13 cellular contexts compared by ENCODE assay signal in the genomic region with DNA sequence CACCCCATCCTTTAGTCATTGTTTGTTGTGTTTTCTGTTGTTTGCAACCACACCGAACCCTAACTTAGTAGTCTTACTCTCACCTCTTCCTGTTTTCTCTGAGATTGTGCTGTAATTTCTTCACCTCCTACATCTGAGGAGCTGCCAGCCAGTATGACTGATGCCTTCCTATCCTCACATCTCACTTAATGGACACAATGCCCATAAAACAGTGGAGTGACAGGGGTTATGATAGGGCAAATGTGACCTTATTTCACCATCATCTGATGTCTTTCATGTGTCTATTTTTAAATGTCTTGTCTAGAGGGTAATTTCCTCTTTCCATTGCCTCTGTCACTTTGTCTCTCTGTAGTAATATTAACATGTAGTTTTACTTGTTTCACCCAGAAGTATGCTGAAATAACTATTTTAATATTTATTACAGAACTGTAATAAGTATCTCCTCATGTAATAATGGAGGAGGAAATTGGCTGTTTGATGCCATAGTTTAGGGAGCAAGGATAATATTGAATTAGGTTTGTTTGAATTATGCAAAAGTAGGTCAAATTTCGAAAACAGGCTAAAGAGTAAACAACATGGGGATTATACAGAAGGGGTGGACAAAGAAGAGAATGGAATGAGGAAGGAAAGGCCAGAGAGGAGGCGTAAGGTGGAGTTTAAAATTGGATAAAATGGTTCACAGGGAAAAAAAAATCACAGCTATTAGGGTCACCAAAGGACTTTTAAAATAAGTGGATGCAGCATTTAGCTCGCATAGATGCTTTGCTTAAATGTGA.
A peak's percentile ranks its signal among the peaks of the same experiment; 100 is the strongest.
DNase-seq lines count a peak whose midpoint lies in the region; TF ChIP-seq lines count a peak whose summit lies in the region.
"Had no signal": no experiment of that assay in that cellular context is flagged by ENCODE, and none has a peak within 500 bp of the region (broad histone marks: within the 10 kb centered on the region; RNA-seq: fewer than 3 reads in every experiment).

No MANE protein-coding gene starts in this region.

- no peaks in the 10 kb centered on the region for H3K27me3 ChIP-seq in neural progenitor cell

- no peaks in the 10 kb centered on the region for H3K4me1 ChIP-seq in neural progenitor cell

- H3K4me2 ChIP-seq in neural progenitor cell = no peak overlapping the region

- H3K9me3 Mint-ChIP-seq in CD14-positive monocyte (peaks cover 0 to 3% (median 0%) of the 10 kb centered on the region in 7 donors), neural progenitor cell (peaks cover under 1% of the 10 kb centered on the region)
- H3K9me3 Mint-ChIP-seq: stimulated activated naive CD8-positive, alpha-beta T cell treated with anti-CD3 and anti-CD28 coated beads, Interleukin-15, amount 100 ng/mL, for 72 hours had no signal

- CTCF ChIA-PET in HEK293T (lab: Yijun Ruan, JAX) = no interaction called here

- H3K4me3 ChIP-seq in neural progenitor cell = no peak overlapping the region

- H3K36me3 ChIP-seq in neural progenitor cell = no peaks in the 10 kb centered on the region

- H3K36me3 Mint-ChIP-seq in CD14-positive monocyte (peaks cover 2 to 3% of the 10 kb centered on the region in 2 donors), neural progenitor cell (no peaks in the 10 kb centered on the region)

- POLR2A ChIA-PET in HEK293T (lab: Yijun Ruan, JAX) = no interaction called here

- H4K20me1 ChIP-seq in neural progenitor cell (ENCODE audit: low read depth) = no peaks in the 10 kb centered on the region

- no peaks in the 10 kb centered on the region for H3K9me3 ChIP-seq in neural progenitor cell (ENCODE audit: low read depth)

- no peaks in the 10 kb centered on the region for H3F3A ChIP-seq in neural progenitor cell (ENCODE audit: low read depth)

- intact Hi-C loops in CD14-positive monocyte (cut with micrococcal nuclease) = loop anchor here (10.0 kb wide), 2 partner anchors 270 to 400 kb away; no protein-coding TSS in a partner anchor

- TF ChIP-seq CTCF in CD14-positive monocyte (IDR thresholded peaks at IDR 0.05) = no peak
- no peak for TF ChIP-seq CTCF in neural progenitor cell (IDR thresholded peaks at IDR 0.05)

- peaks cover 4 to 19% (median 10%) of the 10 kb centered on the region in 3 donors for H3K27me3 Mint-ChIP-seq in CD14-positive monocyte (ENCODE audit: low read depth in 3 of 3)
- no peaks in the 10 kb centered on the region for H3K27me3 Mint-ChIP-seq in neural progenitor cell (ENCODE audit: insufficient read depth, low read depth)
- H3K27me3 Mint-ChIP-seq: stimulated activated naive CD8-positive, alpha-beta T cell treated with anti-CD3 and anti-CD28 coated beads, Interleukin-15, amount 100 ng/mL, for 72 hours had no signal

- H3K79me2 ChIP-seq in neural progenitor cell (ENCODE audit: low read depth) = no peaks in the 10 kb centered on the region

- DNase-seq in CD14-positive monocyte (ENCODE audit: low spot score) (peak; percentile 80), HEK293T (ENCODE audit: extremely low spot score) (no peak), SKM-1 treated with dmso at 0.1 percent for 144 hours (lab: John Stamatoyannopoulos, UW; ENCODE audit: unreplicated experiment) (peak; percentile 78), neural progenitor cell (ENCODE audit: low spot score) (no peak), amniotic stem cell (lab: John Stamatoyannopoulos, UW) (no peak), NCI-H2081 (lab: John Stamatoyannopoulos, UW) (no peak), HCEC 1CT (no peak), NCI-H748 treated with DMSO at 0.1 percent for 48 hours (lab: John Stamatoyannopoulos, UW) (no peak)
- DNase-seq: C1 segment of cervical spinal cord; midbrain; NCI-H2227 treated with DMSO at 0.1 percent for 48 hours; stimulated activated CD4-positive, alpha-beta T cell treated with anti-CD3 and anti-CD28 coated beads, Interleukin-4, amount 100 ng/mL, for 24 hours; stimulated activated naive CD8-positive, alpha-beta T cell treated with anti-CD3 and anti-CD28 coated beads, Interleukin-15, amount 100 ng/mL, for 72 hours had no signal

- H3K27ac Mint-ChIP-seq in CD14-positive monocyte (peak overlapping the region; percentile 51 to 92 (median 87)), neural progenitor cell (no peak overlapping the region)
- H3K27ac Mint-ChIP-seq: stimulated activated naive CD8-positive, alpha-beta T cell treated with anti-CD3 and anti-CD28 coated beads, Interleukin-15, amount 100 ng/mL, for 72 hours had no signal

- H2AFZ ChIP-seq in neural progenitor cell (replicated peaks) = peak overlapping the region; percentile 48

- H3K4me3 Mint-ChIP-seq in CD14-positive monocyte (peak overlapping the region in 1 of 2 donors; percentile 83), neural progenitor cell (no peak overlapping the region)
- H3K4me3 Mint-ChIP-seq: stimulated activated naive CD8-positive, alpha-beta T cell treated with anti-CD3 and anti-CD28 coated beads, Interleukin-15, amount 100 ng/mL, for 72 hours had no signal

- peaks cover 47% of the 10 kb centered on the region for H3K4me1 Mint-ChIP-seq in CD14-positive monocyte
- no peaks in the 10 kb centered on the region for H3K4me1 Mint-ChIP-seq in neural progenitor cell
- H3K4me1 Mint-ChIP-seq: stimulated activated naive CD8-positive, alpha-beta T cell treated with anti-CD3 and anti-CD28 coated beads, Interleukin-15, amount 100 ng/mL, for 72 hours had no signal

- no peak overlapping the region for H3K9ac ChIP-seq in neural progenitor cell

- H3K27ac ChIP-seq in neural progenitor cell = no peak overlapping the region

TF ChIP-seq in HEK293T, 16 proteins besides CTCF, POLR2A, EP300 and RAD21:
- TF ChIP-seq, protein P1, sequence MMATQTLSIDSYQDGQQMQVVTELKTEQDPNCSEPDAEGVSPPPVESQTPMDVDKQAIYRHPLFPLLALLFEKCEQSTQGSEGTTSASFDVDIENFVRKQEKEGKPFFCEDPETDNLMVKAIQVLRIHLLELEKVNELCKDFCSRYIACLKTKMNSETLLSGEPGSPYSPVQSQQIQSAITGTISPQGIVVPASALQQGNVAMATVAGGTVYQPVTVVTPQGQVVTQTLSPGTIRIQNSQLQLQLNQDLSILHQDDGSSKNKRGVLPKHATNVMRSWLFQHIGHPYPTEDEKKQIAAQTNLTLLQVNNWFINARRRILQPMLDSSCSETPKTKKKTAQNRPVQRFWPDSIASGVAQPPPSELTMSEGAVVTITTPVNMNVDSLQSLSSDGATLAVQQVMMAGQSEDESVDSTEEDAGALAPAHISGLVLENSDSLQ (IDR thresholded peaks at IDR 0.05) = peak; percentile 50; the same call in 1 of the 2 replicates
- TF ChIP-seq SP1 (IDR thresholded peaks at IDR 0.05) (no peak), FOXM1 (IDR thresholded peaks at IDR 0.05; ENCODE audit: borderline replicate concordance) (no peak)

Comparison
In these comparisons a context has a peak if more than half of its experiments do, and no peak if none do; other contexts are left out.
1. DNase-seq: peak in CD14-positive monocyte (single experiment) and SKM-1 treated with dmso at 0.1 percent for 144 hours (single experiment); none in HEK293T (single experiment), neural progenitor cell (single experiment), amniotic stem cell (single experiment), NCI-H2081 (0 of 2), HCEC 1CT (single experiment) and NCI-H748 treated with DMSO at 0.1 percent for 48 hours (single experiment).